Comparison of ENCODE assay signal across 22 cellular contexts in the genomic region with DNA sequence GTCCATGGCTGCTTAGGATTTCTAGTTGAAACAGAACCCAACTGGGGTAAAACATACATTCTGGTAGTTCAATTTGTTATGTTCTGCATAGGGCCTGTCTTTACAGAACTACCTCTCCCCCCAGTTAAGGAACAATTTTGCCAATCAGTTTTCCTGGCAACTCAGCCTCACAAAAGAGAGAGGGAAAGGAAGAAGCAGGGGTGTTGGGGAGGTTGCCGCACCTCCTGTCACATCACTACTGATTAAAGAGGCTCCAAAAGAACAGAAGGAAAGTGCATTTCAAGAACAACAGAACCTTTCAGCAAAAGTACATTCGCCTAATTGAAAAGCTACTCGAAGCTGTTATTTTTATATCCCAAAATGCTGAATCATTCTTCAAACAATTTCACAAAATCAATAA.
"Had no signal": no experiment of that assay in that cellular context is flagged by ENCODE, and none has a peak within 500 bp of the region (broad histone marks: within the 10 kb centered on the region; RNA-seq: fewer than 3 reads in every experiment).

No MANE protein-coding gene starts in this region.

- DNase-seq: activated CD4-positive, alpha-beta T cell treated with anti-CD3 and anti-CD28 coated beads, Interleukin-2, amount 50 U/mL, for 48 hours; activated CD8-positive, alpha-beta memory T cell treated with anti-CD3 and anti-CD28 coated beads, Interleukin-2, amount 50 U/mL, for 48 hours; activated effector memory CD4-positive, alpha-beta T cell treated with Interleukin-2 at 50 U/mL for 16 hours; activated naive CD4-positive, alpha-beta T cell treated with anti-CD3 and anti-CD28 coated beads for 36 hours; activated T-cell treated with anti-CD3 and anti-CD28 coated beads, Interleukin-2, amount 50 U/mL, for 48 hours; amygdala; effector CD4-positive, alpha-beta T cell; foreskin keratinocyte; kidney; naive thymus-derived CD8-positive, alpha-beta T cell; retina; spleen; stimulated activated CD4-positive, alpha-beta T cell treated with anti-CD3 and anti-CD28 coated beads, Interleukin-4, amount 100 ng/mL, for 24 hours; stimulated activated naive CD4-positive, alpha-beta T cell treated with Interleukin-2 at 50 U/mL for 16 hours; T1000; upper lobe of right lung had no signal

- H3K27me3 Mint-ChIP-seq: dendritic cell treated with granulocyte-macrophage colony-stimulating factor and Interleukin-4, amounts not matched to agents 40 ng/mL and 50 ng/mL, for 4 days; progenitor cell of endocrine pancreas had no signal

- H3K4me3 ChIP-seq: lung, spleen, thoracic aorta, upper lobe of right lung had no signal

- H3K4me1 ChIP-seq: foreskin keratinocyte, upper lobe of right lung had no signal

- H3K27ac Mint-ChIP-seq: activated naive CD4-positive, alpha-beta T cell treated with anti-CD3 and anti-CD28 coated beads for 36 hours; dendritic cell treated with granulocyte-macrophage colony-stimulating factor and Interleukin-4, amounts not matched to agents 40 ng/mL and 50 ng/mL, for 4 days; naive thymus-derived CD8-positive, alpha-beta T cell; T-helper 1 cell treated with Interleukin-12 subunit alpha and Interleukin-12 subunit beta and Interleukin-4 antibody, amounts not matched to agents 30 μg/mL and 1 μg/mL, for 36 hours; WTC11 had no signal

- H3K27ac ChIP-seq: foreskin keratinocyte, spleen, thoracic aorta, upper lobe of right lung had no signal

- H3K4me3 Mint-ChIP-seq: activated naive CD4-positive, alpha-beta T cell treated with anti-CD3 and anti-CD28 coated beads for 36 hours; dendritic cell treated with granulocyte-macrophage colony-stimulating factor and Interleukin-4, amounts not matched to agents 40 ng/mL and 50 ng/mL, for 4 days; naive thymus-derived CD8-positive, alpha-beta T cell; T-helper 1 cell treated with Interleukin-12 subunit alpha and Interleukin-12 subunit beta and Interleukin-4 antibody, amounts not matched to agents 30 μg/mL and 1 μg/mL, for 36 hours; WTC11 had no signal

- H3K9me3 Mint-ChIP-seq: activated naive CD4-positive, alpha-beta T cell treated with anti-CD3 and anti-CD28 coated beads for 36 hours; dendritic cell treated with granulocyte-macrophage colony-stimulating factor and Interleukin-4, amounts not matched to agents 40 ng/mL and 50 ng/mL, for 4 days; naive thymus-derived CD8-positive, alpha-beta T cell; T-helper 1 cell treated with Interleukin-12 subunit alpha and Interleukin-12 subunit beta and Interleukin-4 antibody, amounts not matched to agents 30 μg/mL and 1 μg/mL, for 36 hours; WTC11 had no signal

- H3K36me3 Mint-ChIP-seq: naive thymus-derived CD8-positive, alpha-beta T cell; WTC11 had no signal

- H3K9me3 ChIP-seq: spleen, thoracic aorta, upper lobe of right lung had no signal

- H3K36me3 ChIP-seq: spleen, thoracic aorta, upper lobe of right lung had no signal

- H3K4me1 Mint-ChIP-seq: naive thymus-derived CD8-positive, alpha-beta T cell had no signal
